Comparison of ENCODE assay signal across 16 cellular contexts in the genomic region with DNA sequence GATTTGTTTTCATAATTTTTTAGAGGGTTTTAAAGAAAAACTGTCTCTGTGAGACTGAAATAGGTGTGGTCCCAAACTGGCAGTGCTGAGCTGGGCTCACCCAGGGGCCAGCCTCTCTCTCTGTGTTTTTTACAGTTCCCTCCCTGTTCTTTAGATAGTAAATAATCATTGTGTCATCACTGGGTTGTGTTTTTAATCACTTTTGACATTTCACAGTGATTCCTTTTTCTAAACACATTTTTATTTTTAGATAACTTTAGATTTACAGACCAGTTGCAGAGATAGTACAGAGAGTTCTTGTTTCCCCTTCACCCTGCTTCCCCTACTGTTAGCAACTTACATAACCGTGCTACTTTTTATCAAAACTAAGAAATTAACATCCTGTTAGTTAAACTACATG. TPM values are rescaled to one million over a fixed set of nuclear protein-coding genes. Genes with fewer than 3 reads are reported as not detected.
A peak's percentile ranks its signal among the peaks of the same experiment; 100 is the strongest.
DNase-seq lines count a peak whose midpoint lies in the region; ATAC-seq and TF ChIP-seq lines count a peak whose summit lies in the region.
"Had no signal": no experiment of that assay in that cellular context is flagged by ENCODE, and none has a peak within 500 bp of the region (broad histone marks: within the 10 kb centered on the region; RNA-seq: fewer than 3 reads in every experiment).

No MANE protein-coding gene starts in this region.

- H3K9ac ChIP-seq in skeletal muscle satellite cell (ENCODE audit: low read depth, low read length), result peak overlapping the region; percentile 6

- H2AFZ ChIP-seq in ACC112 (ENCODE audit: low read length, unreplicated experiment), result no peak overlapping the region

- peak; percentile 26 for ATAC-seq in activated T-helper 17 cell treated with anti-CD3 and anti-CD28 coated beads, Interleukin-2, amount 50 U/mL, for 72 hours (replicated peaks)
- no peak for ATAC-seq in natural killer cell
- ATAC-seq: T-cell had no signal

- H3K4me2 ChIP-seq in skeletal muscle satellite cell (ENCODE audit: low read length), result no peak overlapping the region

- H3K27me3 ChIP-seq in ACC112 (ENCODE audit: insufficient read depth, low read length) (no peaks in the 10 kb centered on the region), cardiac muscle cell (no peaks in the 10 kb centered on the region), skeletal muscle satellite cell (ENCODE audit: control insufficient read depth, insufficient read depth, low read length) (no peaks in the 10 kb centered on the region)

- intact Hi-C loops in natural killer cell (cut with micrococcal nuclease), result no loop called here

- H3K9me3 ChIP-seq in cardiac muscle cell (ENCODE audit: low read depth), result no peaks in the 10 kb centered on the region
- H3K9me3 ChIP-seq in skeletal muscle satellite cell (replicated peaks; ENCODE audit: low read length), result no peaks in the 10 kb centered on the region

- DNase-seq in cardiac muscle cell (ENCODE audit: low read depth in 1 of 2, low spot score in 1 of 2) (peak in 1 of 2 donors; percentile 40), NOMO-1 treated with DMSO at 0.1 percent for 48 hours (lab: John Stamatoyannopoulos, UW; ENCODE audit: unreplicated experiment) (no peak), GM19238 (ENCODE audit: insufficient read length, low spot score) (no peak), occipital lobe (lab: John Stamatoyannopoulos, UW) (no peak), natural killer cell (no peak)
- DNase-seq: activated CD4-positive, CD25-positive, alpha-beta regulatory T cell treated with anti-CD3 and anti-CD28 coated beads, Interleukin-2, amount 50 U/mL, for 72 hours; CD8-positive, alpha-beta memory T cell; NCI-H187; NCI-H510A treated with DMSO at 0.1 percent for 48 hours; nucleus accumbens; T-cell had no signal

- no peaks in the 10 kb centered on the region for H3K9me3 Mint-ChIP-seq in activated T-helper 17 cell treated with anti-CD3 and anti-CD28 coated beads, Interleukin-2, amount 50 U/mL, for 72 hours
- no peaks in the 10 kb centered on the region for H3K9me3 Mint-ChIP-seq in natural killer cell
- H3K9me3 Mint-ChIP-seq: activated naive CD4-positive, alpha-beta T cell treated with anti-CD3 and anti-CD28 coated beads, Interleukin-2, amount 50 U/mL, for 24 hours; CD8-positive, alpha-beta memory T cell; T-cell had no signal

- H3K4me1 Mint-ChIP-seq in activated T-helper 17 cell treated with anti-CD3 and anti-CD28 coated beads, Interleukin-2, amount 50 U/mL, for 72 hours, result no peaks in the 10 kb centered on the region
- H3K4me1 Mint-ChIP-seq in natural killer cell, result no peaks in the 10 kb centered on the region
- H3K4me1 Mint-ChIP-seq: activated naive CD4-positive, alpha-beta T cell treated with anti-CD3 and anti-CD28 coated beads, Interleukin-2, amount 50 U/mL, for 24 hours; CD8-positive, alpha-beta memory T cell; T-cell had no signal

- peaks cover 69% of the 10 kb centered on the region for H3K79me2 ChIP-seq in ACC112 (ENCODE audit: control insufficient read depth, insufficient read depth, low read length, unreplicated experiment)

- H3K27ac Mint-ChIP-seq in activated T-helper 17 cell treated with anti-CD3 and anti-CD28 coated beads, Interleukin-2, amount 50 U/mL, for 72 hours, result no peak overlapping the region
- no peak overlapping the region for H3K27ac Mint-ChIP-seq in natural killer cell
- H3K27ac Mint-ChIP-seq: activated naive CD4-positive, alpha-beta T cell treated with anti-CD3 and anti-CD28 coated beads, Interleukin-2, amount 50 U/mL, for 24 hours; T-cell had no signal

- H3K4me3 Mint-ChIP-seq in activated T-helper 17 cell treated with anti-CD3 and anti-CD28 coated beads, Interleukin-2, amount 50 U/mL, for 72 hours, result no peak overlapping the region
- H3K4me3 Mint-ChIP-seq in natural killer cell, result no peak overlapping the region
- H3K4me3 Mint-ChIP-seq: activated naive CD4-positive, alpha-beta T cell treated with anti-CD3 and anti-CD28 coated beads, Interleukin-2, amount 50 U/mL, for 24 hours; CD8-positive, alpha-beta memory T cell; T-cell had no signal

- H3K4me1 ChIP-seq in ACC112 (ENCODE audit: control insufficient read depth, insufficient read depth, low read length, unreplicated experiment), result peaks cover 62% of the 10 kb centered on the region
- H3K4me1 ChIP-seq in cardiac muscle cell (ENCODE audit: low read depth), result peaks cover 12% of the 10 kb centered on the region
- peaks cover 57% of the 10 kb centered on the region for H3K4me1 ChIP-seq in skeletal muscle satellite cell (ENCODE audit: control insufficient read depth, insufficient read depth, low read length)

- no peaks in the 10 kb centered on the region for H3K36me3 Mint-ChIP-seq in activated T-helper 17 cell treated with anti-CD3 and anti-CD28 coated beads, Interleukin-2, amount 50 U/mL, for 72 hours (ENCODE audit: low read depth)
- H3K36me3 Mint-ChIP-seq in natural killer cell, result no peaks in the 10 kb centered on the region
- H3K36me3 Mint-ChIP-seq: activated naive CD4-positive, alpha-beta T cell treated with anti-CD3 and anti-CD28 coated beads, Interleukin-2, amount 50 U/mL, for 24 hours; CD8-positive, alpha-beta memory T cell; T-cell had no signal

- TF ChIP-seq CTCF in cardiac muscle cell (IDR thresholded peaks at IDR 0.05; ENCODE audit: low read depth, low read length) (no peak), natural killer cell (IDR thresholded peaks at IDR 0.05) (no peak)

- peaks cover 16% of the 10 kb centered on the region for H3K27me3 Mint-ChIP-seq in activated T-helper 17 cell treated with anti-CD3 and anti-CD28 coated beads, Interleukin-2, amount 50 U/mL, for 72 hours
- H3K27me3 Mint-ChIP-seq in natural killer cell (ENCODE audit: low read depth in 2 of 2), result peaks cover 11 to 21% of the 10 kb centered on the region in 2 donors
- H3K27me3 Mint-ChIP-seq: activated naive CD4-positive, alpha-beta T cell treated with anti-CD3 and anti-CD28 coated beads, Interleukin-2, amount 50 U/mL, for 24 hours had no signal

- peak overlapping the region; percentile 98 for H3K27ac ChIP-seq in ACC112 (ENCODE audit: low read depth, low read length)
- peak overlapping the region; percentile 34 for H3K27ac ChIP-seq in cardiac muscle cell

- H3K4me3 ChIP-seq in ACC112 (ENCODE audit: low read depth, low read length) (peak overlapping the region; percentile 43; the same call in 1 of the 2 replicates), cardiac muscle cell (no peak overlapping the region), skeletal muscle satellite cell (ENCODE audit: low read length) (no peak overlapping the region)
- H3K4me3 ChIP-seq: lung had no signal

- no peaks in the 10 kb centered on the region for H3K36me3 ChIP-seq in ACC112 (ENCODE audit: insufficient read depth, low read length)
- no peaks in the 10 kb centered on the region for H3K36me3 ChIP-seq in cardiac muscle cell
- peaks cover 30% of the 10 kb centered on the region for H3K36me3 ChIP-seq in skeletal muscle satellite cell (ENCODE audit: insufficient read depth, low read length)

RNA-seq across cellular contexts. Expression of a gene that starts 44.4 kb away (rescaled TPM):
- total RNA-seq in activated T-helper 17 cell treated with anti-CD3 and anti-CD28 coated beads, Interleukin-2, amount 50 U/mL, for 72 hours, result under 1 TPM; 0.04 to 0.11 TPM
- 142 and 258 TPM in 2 replicates for total RNA-seq in cardiac muscle cell
- 95.6 and 119 TPM in 2 replicates for polyA plus RNA-seq in cardiac muscle cell
- 197 and 223 TPM in 2 replicates for total RNA-seq in skeletal muscle satellite cell (2012; rRNA removed)
- 593 TPM for total RNA-seq in occipital lobe
- under 1 TPM in 2 of 3 donors, not detected in 1; 0.07 to 0.31 TPM for total RNA-seq in natural killer cell

Comparison
In these comparisons a context has a peak if more than half of its experiments do, and no peak if none do; other contexts are left out.
1. RNA of a gene that starts 44.4 kb away (total RNA-seq): 593 TPM in occipital lobe (single experiment) and 142 to 258 TPM in cardiac muscle cell; 0.04 to 0.11 TPM in activated T-helper 17 cell treated with anti-CD3 and anti-CD28 coated beads, Interleukin-2, amount 50 U/mL, for 72 hours and 0.07 to 0.31 TPM in natural killer cell; every median in the first group is over 100 times any median in the second.